ENCODE assay signal across 8 cellular contexts in the genomic region with DNA sequence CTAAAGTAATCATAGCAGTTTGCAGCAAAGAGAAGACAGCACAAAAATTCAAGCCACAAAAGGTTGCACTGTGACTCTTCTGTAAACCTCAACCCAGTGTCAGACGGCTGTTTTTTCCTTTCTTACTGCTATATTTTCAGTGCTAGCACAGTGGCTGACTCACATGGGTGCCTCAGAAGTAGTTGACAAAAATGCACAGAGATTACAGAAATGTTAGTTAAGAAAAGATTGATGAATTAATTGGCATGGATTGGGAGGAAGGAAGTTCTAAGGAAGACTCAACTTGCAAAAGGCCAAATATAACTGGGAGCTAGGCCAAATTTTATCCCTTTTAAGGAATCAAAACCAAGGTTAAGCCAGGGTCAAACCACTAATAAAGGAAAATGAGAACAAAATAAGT. TPM values are rescaled to one million over a fixed set of nuclear protein-coding genes. Genes with fewer than 3 reads are reported as not detected.
DNase-seq lines count a peak whose midpoint lies in the region; ATAC-seq lines count a peak whose summit lies in the region.

No MANE protein-coding gene starts in this region.

- ATAC-seq in GM18508 (IDR thresholded peaks at IDR 0.05; ENCODE audit: insufficient read depth, unreplicated experiment) (peak; percentile 61), HG03103 (IDR thresholded peaks at IDR 0.05; ENCODE audit: low read depth, unreplicated experiment) (peak; percentile 60)

- DNase-seq in activated gamma-delta T cell treated with anti-CD3 and anti-CD28 coated beads, Interleukin-2, amount 50 U/mL, for 16 hours (ENCODE audit: low read depth) = peak; percentile 28
- DNase-seq in pulmonary artery endothelial cell (ENCODE audit: low read depth, low spot score) = peak; percentile 53
- no peak for DNase-seq in HuH-7 (ENCODE audit: low spot score)
- DNase-seq in effector CD8-positive, alpha-beta T cell (lab: John Stamatoyannopoulos, UW) = no peak
- DNase-seq in OCI-M2 (lab: John Stamatoyannopoulos, UW; ENCODE audit: unreplicated experiment) = no peak
- DNase-seq in amygdala (lab: John Stamatoyannopoulos, UW) = no peak

RNA-seq across cellular contexts. Expression of a gene that starts 43.7 kb away (rescaled TPM):
- 2.2 and 5.2 TPM in 2 replicates for total RNA-seq in pulmonary artery endothelial cell

RNA-seq across cellular contexts. Expression of a gene that starts 43.7 kb away (rescaled TPM):
- 18.4 and 27.1 TPM in 2 replicates for total RNA-seq in pulmonary artery endothelial cell

Comparison
In these comparisons a context has a peak if more than half of its experiments do, and no peak if none do; other contexts are left out.
1. DNase-seq: peak in activated gamma-delta T cell treated with anti-CD3 and anti-CD28 coated beads, Interleukin-2, amount 50 U/mL, for 16 hours (single experiment) and pulmonary artery endothelial cell (single experiment); none in HuH-7 (single experiment), effector CD8-positive, alpha-beta T cell (single experiment), OCI-M2 (single experiment) and amygdala (0 of 56).